8 cellular contexts compared by ENCODE assay signal in genomic region chr2:9002637-9003365, GRCh38. TPM values are rescaled to one million over a fixed set of nuclear protein-coding genes. Genes with fewer than 3 reads are reported as not detected.
DNase-seq lines count a peak whose midpoint lies in the region; ATAC-seq and TF ChIP-seq lines count a peak whose summit lies in the region.

No MANE protein-coding gene starts in this region.

- H3K56ac ChIP-seq in IMR-90 (ENCODE audit: extremely low read depth, insufficient read depth, low read length), result peak overlapping the region; percentile 59; the same call in 1 of the 2 replicates

- POLR2A ChIA-PET in IMR-90 (lab: Charles Lee; ENCODE audit: unreplicated experiment), result no interaction called here
- POLR2A ChIA-PET in activated CD4-positive, alpha-beta memory T cell treated with anti-CD3 and anti-CD28 coated beads for 36 hours (lab: Charles Lee), result no interaction called here
- POLR2A ChIA-PET in naive thymus-derived CD8-positive, alpha-beta T cell (lab: Charles Lee), result interaction anchor here (0.6 kb wide), 1 partner anchor 12 kb away, joined by 4 read pairs; no protein-coding TSS in a partner anchor

- DNase-seq in DMS 273 (lab: John Stamatoyannopoulos, UW; ENCODE audit: unreplicated experiment) (peak; percentile 53), DMS 273 treated with DMSO at 0.1 percent for 48 hours (lab: John Stamatoyannopoulos, UW) (no peak), IMR-90 (no peak), vagina (ENCODE audit: extremely low spot score in 2 of 2) (no peak), NCI-H128 (lab: John Stamatoyannopoulos, UW; ENCODE audit: unreplicated experiment) (no peak)
- DNase-seq in activated CD4-positive, alpha-beta memory T cell treated with anti-CD3 and anti-CD28 coated beads for 36 hours, result peak; percentile 14
- peak in 8 of 10 donors; percentile 4 to 23 (median 16) for DNase-seq in naive thymus-derived CD8-positive, alpha-beta T cell

- H3K27ac Mint-ChIP-seq in activated CD4-positive, alpha-beta memory T cell treated with anti-CD3 and anti-CD28 coated beads for 36 hours, result no peak overlapping the region
- peak overlapping the region in 4 of 10 donors; percentile 50 to 70 (median 64) for H3K27ac Mint-ChIP-seq in naive thymus-derived CD8-positive, alpha-beta T cell

- dilution Hi-C loops in IMR-90 (cut with HindIII; ENCODE audit: low sequenced_read_pairs, unreplicated experiment), result no loop called here

- TF ChIP-seq CTCF in IMR-90 (conservative IDR thresholded peaks at IDR 0.05; ENCODE audit: low read depth, low read length) (no peak), vagina (IDR thresholded peaks at IDR 0.05) (no peak)

- H2BK120ac ChIP-seq in IMR-90 (ENCODE audit: low read depth, low read length), result no peak overlapping the region

- H2BK15ac ChIP-seq in IMR-90 (ENCODE audit: low read depth, low read length), result no peak overlapping the region

- peak; percentile 4 for ATAC-seq in IMR-90 (ENCODE audit: low read depth)
- peak; percentile 17 to 25 for ATAC-seq in naive thymus-derived CD8-positive, alpha-beta T cell

- H3K4ac ChIP-seq in IMR-90 (ENCODE audit: low read depth, low read length), result peak overlapping the region; percentile 7; the same call in 1 of the 2 replicates

- peaks cover 5% of the 10 kb centered on the region for H3K27me3 Mint-ChIP-seq in activated CD4-positive, alpha-beta memory T cell treated with anti-CD3 and anti-CD28 coated beads for 36 hours
- H3K27me3 Mint-ChIP-seq in naive thymus-derived CD8-positive, alpha-beta T cell, result peaks cover 0 to 9% (median 0%) of the 10 kb centered on the region in 5 donors

- no peak overlapping the region for H3K18ac ChIP-seq in IMR-90 (ENCODE audit: low read depth, low read length)

- H3K4me1 Mint-ChIP-seq in activated CD4-positive, alpha-beta memory T cell treated with anti-CD3 and anti-CD28 coated beads for 36 hours (ENCODE audit: low read depth), result peaks cover 16% of the 10 kb centered on the region
- H3K4me1 Mint-ChIP-seq in naive thymus-derived CD8-positive, alpha-beta T cell, result peaks cover 5 to 22% (median 17%) of the 10 kb centered on the region in 4 donors

- H3K14ac ChIP-seq in IMR-90 (replicated peaks; ENCODE audit: low read depth, low read length), result peak overlapping the region; percentile 1; the same call in 1 of the 2 replicates

- no peak overlapping the region for H4K5ac ChIP-seq in IMR-90 (ENCODE audit: low read depth, low read length)

- 0% methylated on average over 15 of the region's 44 CpGs; no CpG with 5 or more reads in 1 of the 2 experiments for WGBS in IMR-90 (ENCODE audit: extremely low coverage in 2 of 2, insufficient read length in 1 of 2), 2 experiments
- 3 to 4% methylated on average over 37 to 44 of the region's 44 CpGs for WGBS in esophagus, 2 donors

- H4K91ac ChIP-seq in IMR-90 (ENCODE audit: insufficient read depth, low read depth, low read length), result no peak overlapping the region; the same call in 1 of the 2 replicates

- H4K8ac ChIP-seq in IMR-90 (ENCODE audit: low read depth in 2 of 2, low read length in 2 of 2), result no peak overlapping the region

- CTCF ChIA-PET in IMR-90 (lab: Yijun Ruan, JAX), result no interaction called here
- CTCF ChIA-PET in activated CD4-positive, alpha-beta memory T cell treated with anti-CD3 and anti-CD28 coated beads for 36 hours (lab: Charles Lee), result no interaction called here

- peak overlapping the region; percentile 97 for H3K4me2 ChIP-seq in IMR-90 (ENCODE audit: low read depth, low read length)

- peak overlapping the region; percentile 52 for H3K9ac ChIP-seq in IMR-90 (ENCODE audit: low read depth, low read length)

- peak overlapping the region; percentile 91 for H2AFZ ChIP-seq in IMR-90 (replicated peaks; ENCODE audit: low read length, poor library complexity)

- no peaks in the 10 kb centered on the region for H3K36me3 ChIP-seq in IMR-90 (ENCODE audit: control insufficient read depth, insufficient read depth, low read length)
- H3K36me3 ChIP-seq in esophagus (ENCODE audit: control insufficient read depth in 2 of 2, insufficient read depth in 2 of 2, low read length in 1 of 2), result no peaks in the 10 kb centered on the region
- H3K36me3 ChIP-seq in vagina, result no peaks in the 10 kb centered on the region

- H2BK5ac ChIP-seq in IMR-90 (ENCODE audit: low read depth, low read length, poor library complexity, severe bottlenecking), result peak overlapping the region; percentile 68

- no peaks in the 10 kb centered on the region for H3K36me3 Mint-ChIP-seq in activated CD4-positive, alpha-beta memory T cell treated with anti-CD3 and anti-CD28 coated beads for 36 hours
- H3K36me3 Mint-ChIP-seq in naive thymus-derived CD8-positive, alpha-beta T cell, result no peaks in the 10 kb centered on the region

- intact Hi-C loops in IMR-90 (cut with micrococcal nuclease) (loop anchor here (2.0 to 5.0 kb wide), 2 partner anchors 130 to 136 kb away; no protein-coding TSS in a partner anchor), vagina (cut with DNase I) (no loop called here)
- intact Hi-C loops in activated CD4-positive, alpha-beta memory T cell treated with anti-CD3 and anti-CD28 coated beads for 36 hours (cut with micrococcal nuclease), result loop anchor here (5.0 kb wide), 1 partner anchor 166 kb away; the partner anchor contains the start of gene KIDINS220

- TF ChIP-seq RAD21 in IMR-90 (IDR thresholded peaks at IDR 0.05; ENCODE audit: low read length), result no peak

- peaks cover 25 to 54% of the 10 kb centered on the region in 2 experiments for H3K79me1 ChIP-seq in IMR-90 (ENCODE audit: low read depth in 1 of 2, low read length in 2 of 2)

- H4K20me1 ChIP-seq in IMR-90 (ENCODE audit: insufficient read depth, low read length), result peaks cover 8% of the 10 kb centered on the region; the same call in 1 of the 2 replicates

- H3K4me1 ChIP-seq in IMR-90 (ENCODE audit: control insufficient read depth, insufficient read depth, low read length) (peaks cover 5% of the 10 kb centered on the region; the same call in 1 of the 2 replicates), esophagus (ENCODE audit: control insufficient read depth in 2 of 2, insufficient read depth in 2 of 2, low read length in 1 of 2) (peaks cover 0 to 2% of the 10 kb centered on the region in 2 donors), vagina (peaks cover 28% of the 10 kb centered on the region)

- peak overlapping the region; percentile 36; the same call in 1 of the 2 replicates for H2AK5ac ChIP-seq in IMR-90 (ENCODE audit: low read depth, low read length)

- BruUV-seq in IMR-90 (replicated peaks; lab: Mats Ljungman, UMichigan), result no TSS peak

- H3K4me3 ChIP-seq in IMR-90 (ENCODE audit: insufficient read depth, low read depth, low read length) (peak overlapping the region; percentile 77), esophagus (ENCODE audit: low read depth in 1 of 2, low read length in 2 of 2) (peak overlapping the region; percentile 74 to 80), vagina (peak overlapping the region; percentile 78 to 94)

- H2BK20ac ChIP-seq in IMR-90 (ENCODE audit: low read depth, low read length), result no peak overlapping the region

- TF ChIP-seq POLR2A in IMR-90 (IDR thresholded peaks at IDR 0.05; ENCODE audit: low read depth, low read length) (no peak), vagina (IDR thresholded peaks at IDR 0.05) (no peak)

- H3K4me3 Mint-ChIP-seq in activated CD4-positive, alpha-beta memory T cell treated with anti-CD3 and anti-CD28 coated beads for 36 hours, result peak overlapping the region; percentile 75
- H3K4me3 Mint-ChIP-seq in naive thymus-derived CD8-positive, alpha-beta T cell, result peak overlapping the region; percentile 61 to 90 (median 86)

- in situ Hi-C loops in IMR-90 (cut with MboI; ENCODE audit: low sequenced_read_pairs), result no loop called here

- H3K9me3 ChIP-seq in IMR-90 (ENCODE audit: control insufficient read depth, insufficient read depth, low read length) (no peaks in the 10 kb centered on the region), esophagus (ENCODE audit: control insufficient read depth in 2 of 2, insufficient read depth in 1 of 2, low read depth in 1 of 2, low read length in 1 of 2) (no peaks in the 10 kb centered on the region), vagina (no peaks in the 10 kb centered on the region)

- H2AK9ac ChIP-seq in IMR-90 (replicated peaks; ENCODE audit: low read depth, low read length, poor library complexity), result peak overlapping the region; percentile 53

- H3K27ac ChIP-seq in IMR-90 (ENCODE audit: insufficient read depth, low read length) (peak overlapping the region; percentile 35), esophagus (ENCODE audit: low read depth in 2 of 2, low read length in 1 of 2) (peak overlapping the region; percentile 90 to 97), vagina (peak overlapping the region; percentile 96)

- H3K27me3 ChIP-seq in IMR-90 (ENCODE audit: control insufficient read depth, insufficient read depth, low read length), result no peaks in the 10 kb centered on the region
- no peaks in the 10 kb centered on the region for H3K27me3 ChIP-seq in esophagus (ENCODE audit: control insufficient read depth in 1 of 2, insufficient read depth in 2 of 2, low read length in 2 of 2)
- no peaks in the 10 kb centered on the region for H3K27me3 ChIP-seq in vagina

- H3K9me3 Mint-ChIP-seq in activated CD4-positive, alpha-beta memory T cell treated with anti-CD3 and anti-CD28 coated beads for 36 hours, result no peaks in the 10 kb centered on the region
- no peaks in the 10 kb centered on the region for H3K9me3 Mint-ChIP-seq in naive thymus-derived CD8-positive, alpha-beta T cell

- H3K23ac ChIP-seq in IMR-90 (ENCODE audit: low read depth, low read length), result peak overlapping the region; percentile 86

- H3K9me1 ChIP-seq in IMR-90 (ENCODE audit: insufficient read depth, low read length), result peaks cover 8% of the 10 kb centered on the region

TF ChIP-seq in IMR-90, 13 proteins besides CTCF, POLR2A, EP300 and RAD21:
- TF ChIP-seq MAZ (IDR thresholded peaks at IDR 0.05; ENCODE audit: borderline replicate concordance, low read depth, low read length) (no peak), FOS (IDR thresholded peaks at IDR 0.05; ENCODE audit: low read depth, low read length) (no peak)

RNA-seq across cellular contexts. Expression of gene MBOAT2, which starts 0.7 kb away (rescaled TPM):
- 91.7 and 102 TPM in 2 replicates for total RNA-seq in IMR-90 (2012; rRNA removed)
- 33.0 and 33.9 TPM in 2 replicates for polyA plus RNA-seq in IMR-90 (2012; rRNA removed)
- 6.0 and 6.4 TPM in 2 replicates for polyA plus RNA-seq in IMR-90 (2012; cell fraction: cytosol; rRNA removed)
- 30.6 and 203 TPM in 2 replicates for polyA plus RNA-seq in IMR-90 (2012; cell fraction: nucleus; rRNA removed; ENCODE audit: low replicate concordance)
- 1 to 10 TPM; 6.4 to 7.0 TPM for total RNA-seq in activated CD4-positive, alpha-beta memory T cell treated with anti-CD3 and anti-CD28 coated beads for 36 hours
- 10 to 100 TPM; 34.3 to 41.8 TPM for polyA plus RNA-seq in esophagus
- 1 to 10 TPM; 1.0 to 1.8 TPM for total RNA-seq in naive thymus-derived CD8-positive, alpha-beta T cell
- 1 to 10 TPM in 1 of 3 donors, under 1 TPM in 1, not detected in 1; 0.82 to 1.1 TPM for polyA plus RNA-seq in naive thymus-derived CD8-positive, alpha-beta T cell
- total RNA-seq in vagina, result 32.9 TPM

Comparison
In these comparisons a context has a peak if more than half of its experiments do, and no peak if none do; other contexts are left out.
1. DNase-seq: peak in DMS 273 (single experiment), activated CD4-positive, alpha-beta memory T cell treated with anti-CD3 and anti-CD28 coated beads for 36 hours (single experiment) and naive thymus-derived CD8-positive, alpha-beta T cell (8 of 10); none in DMS 273 treated with DMSO at 0.1 percent for 48 hours (single experiment), IMR-90 (single experiment), vagina (0 of 2) and NCI-H128 (single experiment).
2. H3K27ac ChIP-seq: peak in every context shown above with its lines; median percentile 96 in vagina; 94 in esophagus; 35 in IMR-90.
3. Peak in every context shown above with its lines, with median percentiles within 50 percentile points of each other: H3K4me3 ChIP-seq.